Comparison of ENCODE assay signal across 1 cellular context in genomic region chr2:64017811-64018714, GRCh38.
TF ChIP-seq lines count a peak whose summit lies in the region.

No MANE protein-coding gene starts in this region.

TF ChIP-seq in GM23338, 12 proteins besides CTCF, POLR2A, EP300 and RAD21 (continued from another document):
- TF ChIP-seq, protein P1, sequence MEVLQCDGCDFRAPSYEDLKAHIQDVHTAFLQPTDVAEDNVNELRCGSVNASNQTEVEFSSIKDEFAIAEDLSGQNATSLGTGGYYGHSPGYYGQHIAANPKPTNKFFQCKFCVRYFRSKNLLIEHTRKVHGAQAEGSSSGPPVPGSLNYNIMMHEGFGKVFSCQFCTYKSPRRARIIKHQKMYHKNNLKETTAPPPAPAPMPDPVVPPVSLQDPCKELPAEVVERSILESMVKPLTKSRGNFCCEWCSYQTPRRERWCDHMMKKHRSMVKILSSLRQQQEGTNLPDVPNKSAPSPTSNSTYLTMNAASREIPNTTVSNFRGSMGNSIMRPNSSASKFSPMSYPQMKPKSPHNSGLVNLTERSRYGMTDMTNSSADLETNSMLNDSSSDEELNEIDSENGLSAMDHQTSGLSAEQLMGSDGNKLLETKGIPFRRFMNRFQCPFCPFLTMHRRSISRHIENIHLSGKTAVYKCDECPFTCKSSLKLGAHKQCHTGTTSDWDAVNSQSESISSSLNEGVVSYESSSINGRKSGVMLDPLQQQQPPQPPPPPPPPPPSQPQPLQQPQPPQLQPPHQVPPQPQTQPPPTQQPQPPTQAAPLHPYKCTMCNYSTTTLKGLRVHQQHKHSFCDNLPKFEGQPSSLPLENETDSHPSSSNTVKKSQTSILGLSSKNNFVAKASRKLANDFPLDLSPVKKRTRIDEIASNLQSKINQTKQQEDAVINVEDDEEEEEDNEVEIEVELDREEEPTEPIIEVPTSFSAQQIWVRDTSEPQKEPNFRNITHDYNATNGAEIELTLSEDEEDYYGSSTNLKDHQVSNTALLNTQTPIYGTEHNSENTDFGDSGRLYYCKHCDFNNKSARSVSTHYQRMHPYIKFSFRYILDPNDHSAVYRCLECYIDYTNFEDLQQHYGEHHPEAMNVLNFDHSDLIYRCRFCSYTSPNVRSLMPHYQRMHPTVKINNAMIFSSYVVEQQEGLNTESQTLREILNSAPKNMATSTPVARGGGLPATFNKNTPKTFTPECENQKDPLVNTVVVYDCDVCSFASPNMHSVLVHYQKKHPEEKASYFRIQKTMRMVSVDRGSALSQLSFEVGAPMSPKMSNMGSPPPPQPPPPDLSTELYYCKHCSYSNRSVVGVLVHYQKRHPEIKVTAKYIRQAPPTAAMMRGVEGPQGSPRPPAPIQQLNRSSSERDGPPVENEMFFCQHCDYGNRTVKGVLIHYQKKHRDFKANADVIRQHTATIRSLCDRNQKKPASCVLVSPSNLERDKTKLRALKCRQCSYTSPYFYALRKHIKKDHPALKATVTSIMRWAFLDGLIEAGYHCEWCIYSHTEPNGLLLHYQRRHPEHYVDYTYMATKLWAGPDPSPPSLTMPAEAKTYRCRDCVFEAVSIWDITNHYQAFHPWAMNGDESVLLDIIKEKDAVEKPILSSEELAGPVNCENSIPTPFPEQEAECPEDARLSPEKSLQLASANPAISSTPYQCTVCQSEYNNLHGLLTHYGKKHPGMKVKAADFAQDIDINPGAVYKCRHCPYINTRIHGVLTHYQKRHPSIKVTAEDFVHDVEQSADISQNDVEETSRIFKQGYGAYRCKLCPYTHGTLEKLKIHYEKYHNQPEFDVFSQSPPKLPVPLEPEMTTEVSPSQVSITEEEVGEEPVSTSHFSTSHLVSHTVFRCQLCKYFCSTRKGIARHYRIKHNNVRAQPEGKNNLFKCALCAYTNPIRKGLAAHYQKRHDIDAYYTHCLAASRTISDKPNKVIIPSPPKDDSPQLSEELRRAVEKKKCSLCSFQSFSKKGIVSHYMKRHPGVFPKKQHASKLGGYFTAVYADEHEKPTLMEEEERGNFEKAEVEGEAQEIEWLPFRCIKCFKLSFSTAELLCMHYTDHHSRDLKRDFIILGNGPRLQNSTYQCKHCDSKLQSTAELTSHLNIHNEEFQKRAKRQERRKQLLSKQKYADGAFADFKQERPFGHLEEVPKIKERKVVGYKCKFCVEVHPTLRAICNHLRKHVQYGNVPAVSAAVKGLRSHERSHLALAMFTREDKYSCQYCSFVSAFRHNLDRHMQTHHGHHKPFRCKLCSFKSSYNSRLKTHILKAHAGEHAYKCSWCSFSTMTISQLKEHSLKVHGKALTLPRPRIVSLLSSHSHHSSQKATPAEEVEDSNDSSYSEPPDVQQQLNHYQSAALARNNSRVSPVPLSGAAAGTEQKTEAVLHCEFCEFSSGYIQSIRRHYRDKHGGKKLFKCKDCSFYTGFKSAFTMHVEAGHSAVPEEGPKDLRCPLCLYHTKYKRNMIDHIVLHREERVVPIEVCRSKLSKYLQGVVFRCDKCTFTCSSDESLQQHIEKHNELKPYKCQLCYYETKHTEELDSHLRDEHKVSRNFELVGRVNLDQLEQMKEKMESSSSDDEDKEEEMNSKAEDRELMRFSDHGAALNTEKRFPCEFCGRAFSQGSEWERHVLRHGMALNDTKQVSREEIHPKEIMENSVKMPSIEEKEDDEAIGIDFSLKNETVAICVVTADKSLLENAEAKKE (CRISPR knock-in tag; IDR thresholded peaks at IDR 0.05) = no peak
- no peak for TF ChIP-seq REST (IDR thresholded peaks at IDR 0.05; ENCODE audit: unreplicated experiment)
- no peak for TF ChIP-seq EZH2phosphoT487 (IDR thresholded peaks at IDR 0.05; ENCODE audit: unreplicated experiment)
- no peak for TF ChIP-seq JUNB (IDR thresholded peaks at IDR 0.05; ENCODE audit: unreplicated experiment)
- TF ChIP-seq STAT1 (IDR thresholded peaks at IDR 0.05; ENCODE audit: unreplicated experiment) = no peak
- no peak for TF ChIP-seq ZNF114 (CRISPR knock-in tag; IDR thresholded peaks at IDR 0.05)
- no peak for TF ChIP-seq NANOG (IDR thresholded peaks at IDR 0.05; ENCODE audit: borderline replicate concordance)
TF ChIP-seq in GM23338: peak in this region for 0.
